28 cellular contexts compared by ENCODE assay signal in genomic region chr4:165813606-165814005, GRCh38. TPM values are rescaled to one million over a fixed set of nuclear protein-coding genes. Genes with fewer than 3 reads are reported as not detected.
"Had no signal": no experiment of that assay in that cellular context is flagged by ENCODE, and none has a peak within 500 bp of the region (broad histone marks: within the 10 kb centered on the region; RNA-seq: fewer than 3 reads in every experiment).

No MANE protein-coding gene starts in this region.

- H3K4me1 ChIP-seq: foreskin keratinocyte, heart right ventricle, right lobe of liver, uterus had no signal

- H3K4me3 Mint-ChIP-seq: activated CD8-positive, alpha-beta T cell treated with anti-CD3 and anti-CD28 coated beads for 36 hours; activated naive CD4-positive, alpha-beta T cell treated with anti-CD3 and anti-CD28 coated beads, Interleukin-2, amount 50 U/mL, for 24 hours; activated naive CD8-positive, alpha-beta T cell treated with anti-CD3 and anti-CD28 coated beads, Interleukin-2, amount 50 U/mL, for 24 hours; activated T-cell treated with anti-CD3 and anti-CD28 coated beads, Interleukin-2, amount 50 U/mL, for 4 hours; activated T-helper 17 cell treated with anti-CD3 and anti-CD28 coated beads, Interleukin-2, amount 50 U/mL, for 72 hours; brain; dendritic cell treated with granulocyte-macrophage colony-stimulating factor and Interleukin-4, amounts not matched to agents 40 ng/mL and 50 ng/mL, for 4 days; nephron; stimulated activated effector memory CD8-positive, alpha-beta T cell treated with anti-CD3 and anti-CD28 coated beads, Interleukin-12 subunit alpha, Interleukin-12 subunit beta, amount 100 ng/mL, for 72 hours; stimulated activated naive CD8-positive, alpha-beta T cell treated with anti-CD3 and anti-CD28 coated beads, Interleukin-15, Interleukin-2, amounts not matched to agents 100 ng/mL and 50 ng/mL, for 24 hours; type B pancreatic cell; WTC11 had no signal

- H3K4me2 ChIP-seq: SK-N-SH had no signal

- H3K9me3 Mint-ChIP-seq: activated naive CD4-positive, alpha-beta T cell treated with anti-CD3 and anti-CD28 coated beads, Interleukin-2, amount 50 U/mL, for 24 hours; activated T-helper 17 cell treated with anti-CD3 and anti-CD28 coated beads, Interleukin-2, amount 50 U/mL, for 72 hours had no signal

- H3K9ac ChIP-seq: SK-N-SH had no signal

- H3K4me3 ChIP-seq: heart right ventricle, right lobe of liver, thoracic aorta, uterus had no signal

- DNase-seq: activated CD4-positive, alpha-beta T cell treated with anti-CD3 and anti-CD28 coated beads for 1 hour; activated CD4-positive, alpha-beta T cell treated with anti-CD3 and anti-CD28 coated beads, Interleukin-2, amount 50 U/mL, for 1 hour; activated CD8-positive, alpha-beta T cell treated with anti-CD3 and anti-CD28 coated beads for 36 hours; activated naive CD8-positive, alpha-beta T cell treated with anti-CD3 and anti-CD28 coated beads, Interleukin-2, amount 50 U/mL, for 24 hours; activated T-cell treated with anti-CD3 and anti-CD28 coated beads, Interleukin-2, amount 50 U/mL, for 4 hours; central memory CD4-positive, alpha-beta T cell; effector CD4-positive, alpha-beta T cell; heart right ventricle; left cardiac atrium; left ventricle myocardium superior; posterior cingulate gyrus; right lobe of liver; SK-N-SH; stimulated activated CD4-positive, alpha-beta T cell treated with anti-CD3 and anti-CD28 coated beads, Interleukin-4, amount 100 ng/mL, for 24 hours; T-helper 2 cell; uterus had no signal

- H3K4me1 Mint-ChIP-seq: activated naive CD4-positive, alpha-beta T cell treated with anti-CD3 and anti-CD28 coated beads, Interleukin-2, amount 50 U/mL, for 24 hours; activated naive CD8-positive, alpha-beta T cell treated with anti-CD3 and anti-CD28 coated beads, Interleukin-2, amount 50 U/mL, for 24 hours; activated T-helper 17 cell treated with anti-CD3 and anti-CD28 coated beads, Interleukin-2, amount 50 U/mL, for 72 hours; brain; nephron; stimulated activated effector memory CD8-positive, alpha-beta T cell treated with anti-CD3 and anti-CD28 coated beads, Interleukin-12 subunit alpha, Interleukin-12 subunit beta, amount 100 ng/mL, for 72 hours; WTC11 had no signal

- H3K27ac ChIP-seq: foreskin keratinocyte, heart right ventricle, right lobe of liver, thoracic aorta, uterus had no signal

- FAIRE-seq: small intestine had no signal

- H3K27me3 Mint-ChIP-seq: activated CD8-positive, alpha-beta T cell treated with anti-CD3 and anti-CD28 coated beads for 36 hours; activated naive CD4-positive, alpha-beta T cell treated with anti-CD3 and anti-CD28 coated beads, Interleukin-2, amount 50 U/mL, for 24 hours; activated naive CD8-positive, alpha-beta T cell treated with anti-CD3 and anti-CD28 coated beads, Interleukin-2, amount 50 U/mL, for 24 hours; activated T-helper 17 cell treated with anti-CD3 and anti-CD28 coated beads, Interleukin-2, amount 50 U/mL, for 72 hours; brain; dendritic cell treated with granulocyte-macrophage colony-stimulating factor and Interleukin-4, amounts not matched to agents 40 ng/mL and 50 ng/mL, for 4 days; stimulated activated naive CD8-positive, alpha-beta T cell treated with anti-CD3 and anti-CD28 coated beads, Interleukin-15, Interleukin-2, amounts not matched to agents 100 ng/mL and 50 ng/mL, for 24 hours; type B pancreatic cell had no signal

- H3K27ac Mint-ChIP-seq: activated CD8-positive, alpha-beta T cell treated with anti-CD3 and anti-CD28 coated beads for 36 hours; activated naive CD4-positive, alpha-beta T cell treated with anti-CD3 and anti-CD28 coated beads, Interleukin-2, amount 50 U/mL, for 24 hours; activated naive CD8-positive, alpha-beta T cell treated with anti-CD3 and anti-CD28 coated beads, Interleukin-2, amount 50 U/mL, for 24 hours; activated T-helper 17 cell treated with anti-CD3 and anti-CD28 coated beads, Interleukin-2, amount 50 U/mL, for 72 hours; brain; dendritic cell treated with granulocyte-macrophage colony-stimulating factor and Interleukin-4, amounts not matched to agents 40 ng/mL and 50 ng/mL, for 4 days; nephron; stimulated activated effector memory CD8-positive, alpha-beta T cell treated with anti-CD3 and anti-CD28 coated beads, Interleukin-12 subunit alpha, Interleukin-12 subunit beta, amount 100 ng/mL, for 72 hours; stimulated activated naive CD8-positive, alpha-beta T cell treated with anti-CD3 and anti-CD28 coated beads, Interleukin-15, Interleukin-2, amounts not matched to agents 100 ng/mL and 50 ng/mL, for 24 hours; type B pancreatic cell; WTC11 had no signal

- H3K36me3 Mint-ChIP-seq: activated naive CD4-positive, alpha-beta T cell treated with anti-CD3 and anti-CD28 coated beads, Interleukin-2, amount 50 U/mL, for 24 hours; brain; stimulated activated effector memory CD8-positive, alpha-beta T cell treated with anti-CD3 and anti-CD28 coated beads, Interleukin-12 subunit alpha, Interleukin-12 subunit beta, amount 100 ng/mL, for 72 hours; type B pancreatic cell had no signal

- H3K27me3 ChIP-seq: foreskin keratinocyte, heart right ventricle, right lobe of liver, uterus had no signal

- ATAC-seq: activated CD8-positive, alpha-beta T cell treated with anti-CD3 and anti-CD28 coated beads for 36 hours; activated naive CD8-positive, alpha-beta T cell treated with anti-CD3 and anti-CD28 coated beads, Interleukin-2, amount 50 U/mL, for 24 hours; activated T-cell treated with anti-CD3 and anti-CD28 coated beads, Interleukin-2, amount 50 U/mL, for 4 hours; activated T-helper 17 cell treated with anti-CD3 and anti-CD28 coated beads, Interleukin-2, amount 50 U/mL, for 72 hours; heart right ventricle; left ventricle myocardium superior; right lobe of liver; stimulated activated effector memory CD8-positive, alpha-beta T cell treated with anti-CD3 and anti-CD28 coated beads, Interleukin-12 subunit alpha, Interleukin-12 subunit beta, amount 100 ng/mL, for 72 hours; WTC11 had no signal

- H3K9me3 ChIP-seq: right lobe of liver, SK-N-SH, thoracic aorta, uterus had no signal

- H3K36me3 ChIP-seq: heart right ventricle, right lobe of liver, thoracic aorta, uterus had no signal

RNA-seq across cellular contexts. Expression of gene TLL1, which starts 59.4 kb away (rescaled TPM):
- total RNA-seq: activated CD8-positive, alpha-beta T cell treated with anti-CD3 and anti-CD28 coated beads for 36 hours; activated T-cell treated with anti-CD3 and anti-CD28 coated beads, Interleukin-2, amount 50 U/mL, for 4 hours; activated T-helper 17 cell treated with anti-CD3 and anti-CD28 coated beads, Interleukin-2, amount 50 U/mL, for 72 hours had no signal
